Comparison of ENCODE assay signal across 10 cellular contexts in genomic region chr4:110085131-110085530, GRCh38.
DNase-seq lines count a peak whose midpoint lies in the region; ATAC-seq and FAIRE-seq lines count a peak whose summit lies in the region.
"Had no signal": no experiment of that assay in that cellular context is flagged by ENCODE, and none has a peak within 500 bp of the region (broad histone marks: within the 10 kb centered on the region; RNA-seq: fewer than 3 reads in every experiment).

No MANE protein-coding gene starts in this region.

- WGBS in small intestine, 3 donors: 15 to 47% (median 39%) methylated on average over 1 of the region's 1 CpG

- H3K27me3 Mint-ChIP-seq in activated naive CD8-positive, alpha-beta T cell: no peaks in the 10 kb centered on the region
- H3K27me3 Mint-ChIP-seq in activated naive CD8-positive, alpha-beta T cell treated with anti-CD3 and anti-CD28 coated beads for 36 hours: no peaks in the 10 kb centered on the region
- no peaks in the 10 kb centered on the region for H3K27me3 Mint-ChIP-seq in activated naive CD4-positive, alpha-beta T cell treated with anti-CD3 and anti-CD28 coated beads, Interleukin-2, amount 50 U/mL, for 24 hours

- no peaks in the 10 kb centered on the region for H3K36me3 Mint-ChIP-seq in activated naive CD8-positive, alpha-beta T cell
- peaks cover 15% of the 10 kb centered on the region for H3K36me3 Mint-ChIP-seq in activated naive CD8-positive, alpha-beta T cell treated with anti-CD3 and anti-CD28 coated beads for 36 hours
- H3K36me3 Mint-ChIP-seq in activated naive CD4-positive, alpha-beta T cell treated with anti-CD3 and anti-CD28 coated beads, Interleukin-2, amount 50 U/mL, for 24 hours: peaks cover 3% of the 10 kb centered on the region

- H3K9me3 ChIP-seq in small intestine (ENCODE audit: control insufficient read depth, low read depth): no peaks in the 10 kb centered on the region

- peaks cover 43% of the 10 kb centered on the region for H3K4me1 Mint-ChIP-seq in activated naive CD8-positive, alpha-beta T cell (ENCODE audit: low read depth)
- H3K4me1 Mint-ChIP-seq in activated naive CD8-positive, alpha-beta T cell treated with anti-CD3 and anti-CD28 coated beads for 36 hours: peaks cover 26% of the 10 kb centered on the region
- peaks cover 46% of the 10 kb centered on the region for H3K4me1 Mint-ChIP-seq in activated naive CD4-positive, alpha-beta T cell treated with anti-CD3 and anti-CD28 coated beads, Interleukin-2, amount 50 U/mL, for 24 hours

- peak overlapping the region; percentile 35 for H3K27ac Mint-ChIP-seq in activated naive CD8-positive, alpha-beta T cell
- no peak overlapping the region for H3K27ac Mint-ChIP-seq in activated naive CD8-positive, alpha-beta T cell treated with anti-CD3 and anti-CD28 coated beads for 36 hours
- peak overlapping the region; percentile 13 for H3K27ac Mint-ChIP-seq in activated naive CD4-positive, alpha-beta T cell treated with anti-CD3 and anti-CD28 coated beads, Interleukin-2, amount 50 U/mL, for 24 hours

- peak; percentile 47 for FAIRE-seq in small intestine (lab: Jason Lieb, UNC)

- no peaks in the 10 kb centered on the region for H3K36me3 ChIP-seq in small intestine (ENCODE audit: control insufficient read depth in 2 of 2, insufficient read depth in 2 of 2, low read length in 2 of 2)

- H3K27ac ChIP-seq in small intestine (ENCODE audit: low read depth in 1 of 2, low read length in 1 of 2): peak overlapping the region; percentile 39 to 43

- no peaks in the 10 kb centered on the region for H3K27me3 ChIP-seq in small intestine (ENCODE audit: control insufficient read depth in 2 of 2, insufficient read depth in 2 of 2, low read length in 2 of 2)

- ATAC-seq in HG03095 (IDR thresholded peaks at IDR 0.05; ENCODE audit: unreplicated experiment): no peak

- peaks cover 6% of the 10 kb centered on the region for H3K9me3 Mint-ChIP-seq in activated naive CD8-positive, alpha-beta T cell (ENCODE audit: low read depth)
- H3K9me3 Mint-ChIP-seq in activated naive CD8-positive, alpha-beta T cell treated with anti-CD3 and anti-CD28 coated beads for 36 hours: peaks cover 6% of the 10 kb centered on the region
- H3K9me3 Mint-ChIP-seq in activated naive CD4-positive, alpha-beta T cell treated with anti-CD3 and anti-CD28 coated beads, Interleukin-2, amount 50 U/mL, for 24 hours: peaks cover 4% of the 10 kb centered on the region

- no peak for DNase-seq in activated naive CD8-positive, alpha-beta T cell treated with anti-CD3 and anti-CD28 coated beads for 36 hours
- DNase-seq in Jurkat, Clone E6-1 (ENCODE audit: low read depth, low spot score): peak; percentile 33
- DNase-seq in small intestine (peak; percentile 99), D341Med (ENCODE audit: low spot score) (no peak)
- DNase-seq in activated CD4-positive, CD25-positive, alpha-beta regulatory T cell (lab: John Stamatoyannopoulos, UW): no peak
- DNase-seq: anterior cingulate cortex, NCI-H1694 treated with DMSO at 0.1 percent for 48 hours had no signal

- peaks cover 0 to 2% of the 10 kb centered on the region in 2 donors for H3K4me1 ChIP-seq in small intestine (ENCODE audit: control insufficient read depth in 2 of 2, insufficient read depth in 1 of 2, low read depth in 1 of 2, low read length in 1 of 2)

- H3K4me3 ChIP-seq in Jurkat, Clone E6-1 (ENCODE audit: low read length): no peak overlapping the region
- H3K4me3 ChIP-seq in small intestine (ENCODE audit: low read depth in 1 of 2, low read length in 2 of 2): no peak overlapping the region

- H3K4me3 Mint-ChIP-seq in activated naive CD8-positive, alpha-beta T cell: no peak overlapping the region
- no peak overlapping the region for H3K4me3 Mint-ChIP-seq in activated naive CD8-positive, alpha-beta T cell treated with anti-CD3 and anti-CD28 coated beads for 36 hours
- H3K4me3 Mint-ChIP-seq in activated naive CD4-positive, alpha-beta T cell treated with anti-CD3 and anti-CD28 coated beads, Interleukin-2, amount 50 U/mL, for 24 hours: no peak overlapping the region

Comparison
In these comparisons a context has a peak if more than half of its experiments do, and no peak if none do; other contexts are left out.
1. DNase-seq: peak in Jurkat, Clone E6-1 (single experiment) and small intestine (single experiment); none in activated naive CD8-positive, alpha-beta T cell treated with anti-CD3 and anti-CD28 coated beads for 36 hours (single experiment), activated CD4-positive, CD25-positive, alpha-beta regulatory T cell (0 of 4) and D341Med (single experiment).